Comparison of ENCODE assay signal across 9 cellular contexts in genomic region chr2:33134086-33134763, GRCh38.
DNase-seq lines count a peak whose midpoint lies in the region; ATAC-seq and TF ChIP-seq lines count a peak whose summit lies in the region.
"Had no signal": no experiment of that assay in that cellular context is flagged by ENCODE, and none has a peak within 500 bp of the region (broad histone marks: within the 10 kb centered on the region; RNA-seq: fewer than 3 reads in every experiment).

No MANE protein-coding gene starts in this region.

- TF ChIP-seq CTCF in gastroesophageal sphincter (IDR thresholded peaks at IDR 0.05) (peak in 2 of 4 experiments; percentile 34 to 41), psoas muscle (IDR thresholded peaks at IDR 0.05) (peak; percentile 22)

- no peaks in the 10 kb centered on the region for H3K9me3 Mint-ChIP-seq in activated T-helper 17 cell treated with anti-CD3 and anti-CD28 coated beads, Interleukin-2, amount 50 U/mL, for 72 hours
- H3K9me3 Mint-ChIP-seq in activated naive CD8-positive, alpha-beta T cell treated with anti-CD3 and anti-CD28 coated beads, Interleukin-2, amount 50 U/mL, for 24 hours: no peaks in the 10 kb centered on the region
- H3K9me3 Mint-ChIP-seq in stimulated activated naive B cell treated with anti-CD40 and anti-IgM and Interleukin-4, amounts not matched to agents 10 μg/mL and 1 μg/mL and 100 μg/mL, for 72 hours: no peaks in the 10 kb centered on the region

- no peaks in the 10 kb centered on the region for H3K36me3 ChIP-seq in SK-N-MC (ENCODE audit: insufficient read depth, low read length)
- no peaks in the 10 kb centered on the region for H3K36me3 ChIP-seq in gastroesophageal sphincter
- no peaks in the 10 kb centered on the region for H3K36me3 ChIP-seq in psoas muscle (ENCODE audit: insufficient read depth in 1 of 2, low read depth in 1 of 2)

- TF ChIP-seq EP300 in gastroesophageal sphincter (IDR thresholded peaks at IDR 0.05): no peak

- peaks cover 13% of the 10 kb centered on the region for H3K27me3 Mint-ChIP-seq in activated T-helper 17 cell treated with anti-CD3 and anti-CD28 coated beads, Interleukin-2, amount 50 U/mL, for 72 hours
- H3K27me3 Mint-ChIP-seq in activated naive CD8-positive, alpha-beta T cell treated with anti-CD3 and anti-CD28 coated beads, Interleukin-2, amount 50 U/mL, for 24 hours: peaks cover 7% of the 10 kb centered on the region
- peaks cover 5 to 8% of the 10 kb centered on the region in 2 donors for H3K27me3 Mint-ChIP-seq in stimulated activated naive B cell treated with anti-CD40 and anti-IgM and Interleukin-4, amounts not matched to agents 10 μg/mL and 1 μg/mL and 100 μg/mL, for 72 hours

- no peak overlapping the region for H3K27ac Mint-ChIP-seq in activated T-helper 17 cell treated with anti-CD3 and anti-CD28 coated beads, Interleukin-2, amount 50 U/mL, for 72 hours
- H3K27ac Mint-ChIP-seq in activated naive CD8-positive, alpha-beta T cell treated with anti-CD3 and anti-CD28 coated beads, Interleukin-2, amount 50 U/mL, for 24 hours: no peak overlapping the region
- no peak overlapping the region for H3K27ac Mint-ChIP-seq in stimulated activated naive B cell treated with anti-CD40 and anti-IgM and Interleukin-4, amounts not matched to agents 10 μg/mL and 1 μg/mL and 100 μg/mL, for 72 hours

- peak overlapping the region; percentile 73 for H3K4me3 ChIP-seq in SK-N-MC
- peak overlapping the region; percentile 57 to 74 for H3K4me3 ChIP-seq in gastroesophageal sphincter
- peak overlapping the region; percentile 65 for H3K4me3 ChIP-seq in psoas muscle

- H3K27ac ChIP-seq in SK-N-MC: 0 out of 2 replicates have a peak overlapping the region, but pooled peaks have one; percentile 9
- peak overlapping the region; percentile 89 to 95 (median 91) for H3K27ac ChIP-seq in gastroesophageal sphincter
- H3K27ac ChIP-seq in psoas muscle: peak overlapping the region; percentile 83
- H3K27ac ChIP-seq: HL-60 had no signal

- H3K27me3 ChIP-seq in gastroesophageal sphincter (no peaks in the 10 kb centered on the region), psoas muscle (ENCODE audit: insufficient read depth in 3 of 3, low read length in 2 of 3) (no peaks in the 10 kb centered on the region)

- intact Hi-C loops in psoas muscle (cut with DNase I): loop anchor here in 1 of 2 donors (5.0 to 10.0 kb wide), 3 partner anchors 143 to 241 kb away; partner anchors contain the start of gene LTBP1

- TF ChIP-seq POLR2A in gastroesophageal sphincter (IDR thresholded peaks at IDR 0.05): peak; percentile 42 to 47

- H3K9me3 ChIP-seq in SK-N-MC (ENCODE audit: low read depth, low read length) (no peaks in the 10 kb centered on the region), gastroesophageal sphincter (no peaks in the 10 kb centered on the region), psoas muscle (no peaks in the 10 kb centered on the region)

- peak; percentile 82 for ATAC-seq in gastroesophageal sphincter
- ATAC-seq in psoas muscle: peak; percentile 86 to 88 (median 88)
- no peak for ATAC-seq in activated T-helper 17 cell treated with anti-CD3 and anti-CD28 coated beads, Interleukin-2, amount 50 U/mL, for 72 hours (replicated peaks)
- no peak for ATAC-seq in activated naive CD8-positive, alpha-beta T cell treated with anti-CD3 and anti-CD28 coated beads, Interleukin-2, amount 50 U/mL, for 24 hours
- no peak for ATAC-seq in stimulated activated naive B cell treated with anti-CD40 and anti-IgM and Interleukin-4, amounts not matched to agents 10 μg/mL and 1 μg/mL and 100 μg/mL, for 72 hours (replicated peaks)

- H3K9ac ChIP-seq in SK-N-MC (ENCODE audit: insufficient read length): no peak overlapping the region

- H3K36me3 Mint-ChIP-seq in activated T-helper 17 cell treated with anti-CD3 and anti-CD28 coated beads, Interleukin-2, amount 50 U/mL, for 72 hours (ENCODE audit: low read depth): no peaks in the 10 kb centered on the region
- H3K36me3 Mint-ChIP-seq in activated naive CD8-positive, alpha-beta T cell treated with anti-CD3 and anti-CD28 coated beads, Interleukin-2, amount 50 U/mL, for 24 hours (ENCODE audit: low read depth): no peaks in the 10 kb centered on the region
- no peaks in the 10 kb centered on the region for H3K36me3 Mint-ChIP-seq in stimulated activated naive B cell treated with anti-CD40 and anti-IgM and Interleukin-4, amounts not matched to agents 10 μg/mL and 1 μg/mL and 100 μg/mL, for 72 hours

- WGBS in gastroesophageal sphincter (ENCODE audit: low coverage in 1 of 2), 2 donors: 16% methylated on average over 8 to 12 of the region's 14 CpGs
- 10 to 17% (median 13%) methylated on average over 14 of the region's 14 CpGs for WGBS in psoas muscle, 3 donors

- H3K4me1 Mint-ChIP-seq in activated T-helper 17 cell treated with anti-CD3 and anti-CD28 coated beads, Interleukin-2, amount 50 U/mL, for 72 hours: no peaks in the 10 kb centered on the region
- H3K4me1 Mint-ChIP-seq in activated naive CD8-positive, alpha-beta T cell treated with anti-CD3 and anti-CD28 coated beads, Interleukin-2, amount 50 U/mL, for 24 hours: no peaks in the 10 kb centered on the region
- H3K4me1 Mint-ChIP-seq in stimulated activated naive B cell treated with anti-CD40 and anti-IgM and Interleukin-4, amounts not matched to agents 10 μg/mL and 1 μg/mL and 100 μg/mL, for 72 hours: no peaks in the 10 kb centered on the region

- H3K4me3 Mint-ChIP-seq in activated T-helper 17 cell treated with anti-CD3 and anti-CD28 coated beads, Interleukin-2, amount 50 U/mL, for 72 hours: no peak overlapping the region
- H3K4me3 Mint-ChIP-seq in activated naive CD8-positive, alpha-beta T cell treated with anti-CD3 and anti-CD28 coated beads, Interleukin-2, amount 50 U/mL, for 24 hours: no peak overlapping the region
- H3K4me3 Mint-ChIP-seq in stimulated activated naive B cell treated with anti-CD40 and anti-IgM and Interleukin-4, amounts not matched to agents 10 μg/mL and 1 μg/mL and 100 μg/mL, for 72 hours: no peak overlapping the region

- H3K4me1 ChIP-seq in gastroesophageal sphincter (peaks cover 15 to 73% (median 20%) of the 10 kb centered on the region in 3 donors), psoas muscle (peaks cover 6% of the 10 kb centered on the region)

- DNase-seq in HCEC 1CT (peak; percentile 98), SK-N-MC (ENCODE audit: low read depth, low spot score) (peak; percentile 77), psoas muscle (peak; percentile 65 to 75)
- no peak for DNase-seq in activated naive CD8-positive, alpha-beta T cell treated with anti-CD3 and anti-CD28 coated beads, Interleukin-2, amount 50 U/mL, for 24 hours
- DNase-seq in activated CD4-positive, alpha-beta T cell treated with anti-CD3 and anti-CD28 coated beads, Interleukin-2, amount 50 U/mL, for 1 hour: no peak
- no peak for DNase-seq in stimulated activated naive B cell treated with anti-CD40 and anti-IgM and Interleukin-4, amounts not matched to agents 10 μg/mL and 1 μg/mL and 100 μg/mL, for 72 hours

Comparison
In these comparisons a context has a peak if more than half of its experiments do, and no peak if none do; other contexts are left out.
1. DNase-seq: peak in HCEC 1CT (single experiment), SK-N-MC (single experiment) and psoas muscle (2 of 2); none in activated naive CD8-positive, alpha-beta T cell treated with anti-CD3 and anti-CD28 coated beads, Interleukin-2, amount 50 U/mL, for 24 hours (single experiment), activated CD4-positive, alpha-beta T cell treated with anti-CD3 and anti-CD28 coated beads, Interleukin-2, amount 50 U/mL, for 1 hour (single experiment) and stimulated activated naive B cell treated with anti-CD40 and anti-IgM and Interleukin-4, amounts not matched to agents 10 μg/mL and 1 μg/mL and 100 μg/mL, for 72 hours (single experiment).
2. H3K27ac ChIP-seq: peak in every context shown above with its lines; median percentile 91 in gastroesophageal sphincter; 83 in psoas muscle; 9 in SK-N-MC.
3. ATAC-seq: peak in gastroesophageal sphincter (single experiment) and psoas muscle (4 of 4); none in activated T-helper 17 cell treated with anti-CD3 and anti-CD28 coated beads, Interleukin-2, amount 50 U/mL, for 72 hours (single experiment), activated naive CD8-positive, alpha-beta T cell treated with anti-CD3 and anti-CD28 coated beads, Interleukin-2, amount 50 U/mL, for 24 hours (single experiment) and stimulated activated naive B cell treated with anti-CD40 and anti-IgM and Interleukin-4, amounts not matched to agents 10 μg/mL and 1 μg/mL and 100 μg/mL, for 72 hours (0 of 2).
4. Peak in every context shown above with its lines, with median percentiles within 50 percentile points of each other: H3K4me3 ChIP-seq.